ENCODE assay signal across 8 cellular contexts in the genomic region with DNA sequence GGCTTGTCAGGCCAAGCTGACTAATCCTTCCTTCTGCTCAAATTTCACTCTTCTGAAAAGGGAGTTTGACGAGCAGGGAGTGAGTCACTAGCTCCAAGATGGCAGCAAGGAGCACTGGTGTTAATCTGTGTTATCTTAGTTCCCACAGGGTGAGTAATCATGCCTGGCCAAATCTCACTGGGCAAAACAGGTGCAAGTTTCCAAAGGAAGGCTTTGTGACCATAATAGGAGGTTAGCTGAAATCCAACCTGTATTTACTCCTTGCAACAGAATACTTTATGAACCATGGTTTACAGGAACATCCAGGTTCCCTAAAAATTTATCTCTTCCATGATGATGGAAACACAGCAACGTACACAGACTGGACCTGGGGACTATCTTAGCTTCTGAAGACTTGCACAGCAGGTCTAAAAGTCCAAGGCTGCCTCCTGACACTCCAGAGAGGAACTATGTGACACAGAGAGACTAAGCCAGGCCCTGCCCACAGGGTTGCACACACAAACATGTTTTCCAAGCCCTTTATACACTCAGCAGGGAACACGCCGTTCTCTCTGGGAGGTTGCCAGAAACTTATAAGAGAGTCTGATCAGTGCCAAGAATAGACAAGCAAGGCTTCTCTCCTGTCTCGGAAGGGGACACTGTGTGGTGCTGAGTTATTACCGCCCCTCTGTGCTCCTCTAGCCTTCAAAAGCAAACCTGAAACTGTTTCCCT. TPM values are rescaled to one million over a fixed set of nuclear protein-coding genes. Genes with fewer than 3 reads are reported as not detected.
DNase-seq lines count a peak whose midpoint lies in the region; ATAC-seq and TF ChIP-seq lines count a peak whose summit lies in the region.

No MANE protein-coding gene starts in this region.

- H3K23ac ChIP-seq in neuronal stem cell (ENCODE audit: low read depth, low read length, poor library complexity), result no peak overlapping the region

- no peak overlapping the region for H2BK15ac ChIP-seq in neuronal stem cell (ENCODE audit: low read length)

- no peak overlapping the region for H2BK12ac ChIP-seq in neuronal stem cell (ENCODE audit: low read length)

- peak overlapping the region; percentile 74 for H2AFZ ChIP-seq in neuronal stem cell (ENCODE audit: low read length)

- no peak overlapping the region for H3K14ac ChIP-seq in neuronal stem cell (ENCODE audit: low read length)

- H3K79me1 ChIP-seq in neuronal stem cell (ENCODE audit: low read depth, low read length), result no peaks in the 10 kb centered on the region

- TF ChIP-seq CTCF in fibroblast of the aortic adventitia (IDR thresholded peaks at IDR 0.05; ENCODE audit: insufficient read depth, low read length), result no peak

- no peak overlapping the region for H2BK120ac ChIP-seq in neuronal stem cell (ENCODE audit: low read depth, low read length)

- H3K36me3 ChIP-seq in neuronal stem cell (replicated peaks in 1 of 2; ENCODE audit: control insufficient read depth in 2 of 2, insufficient read depth in 2 of 2, low read length in 2 of 2), result no peaks in the 10 kb centered on the region

- H3K4ac ChIP-seq in neuronal stem cell (ENCODE audit: low read length), result no peak overlapping the region

- H3K4me3 ChIP-seq in fibroblast of the aortic adventitia (ENCODE audit: low read depth, low read length), result no peak overlapping the region
- H3K4me3 ChIP-seq in neuronal stem cell (ENCODE audit: low read length in 2 of 2), result no peak overlapping the region

- ATAC-seq in HG03457 (IDR thresholded peaks at IDR 0.05; ENCODE audit: unreplicated experiment) (no peak), GM21381 (IDR thresholded peaks at IDR 0.05; ENCODE audit: unreplicated experiment) (no peak)

- H2BK5ac ChIP-seq in neuronal stem cell (ENCODE audit: low read length), result no peak overlapping the region

- H4K8ac ChIP-seq in neuronal stem cell (ENCODE audit: low read depth, low read length), result no peak overlapping the region

- no peak overlapping the region for H3K9ac ChIP-seq in neuronal stem cell (ENCODE audit: low read depth, low read length, poor library complexity)

- H3K18ac ChIP-seq in neuronal stem cell (ENCODE audit: low read length), result peak overlapping the region; percentile 6

- H3K9me3 ChIP-seq in neuronal stem cell (replicated peaks in 1 of 2; ENCODE audit: control insufficient read depth in 2 of 2, insufficient read depth in 1 of 2, low read depth in 1 of 2, low read length in 2 of 2), result no peaks in the 10 kb centered on the region

- no peak overlapping the region for H2AK5ac ChIP-seq in neuronal stem cell (ENCODE audit: low read depth, low read length)

- peaks cover 0 to 4% of the 10 kb centered on the region in 2 donors for H3K4me1 ChIP-seq in neuronal stem cell (ENCODE audit: control insufficient read depth in 2 of 2, insufficient read depth in 1 of 2, low read depth in 1 of 2, low read length in 2 of 2)

- DNase-seq in HCEC 1CT (peak; percentile 87), RPMI7951 (ENCODE audit: low read depth) (peak; percentile 93), fibroblast of the aortic adventitia (ENCODE audit: low read depth) (peak; percentile 31), neuronal stem cell (ENCODE audit: low spot score) (no peak), T-helper 9 cell (no peak), NCI-H524 treated with DMSO at 0.1 percent for 48 hours (lab: John Stamatoyannopoulos, UW) (no peak)

- H4K91ac ChIP-seq in neuronal stem cell (ENCODE audit: low read depth, low read length, poor library complexity), result no peak overlapping the region

- no peak overlapping the region for H3K27ac ChIP-seq in neuronal stem cell (replicated peaks; ENCODE audit: low read length)

- no CpG with 5 or more reads among the region's 6 CpGs for WGBS in neuronal stem cell (ENCODE audit: extremely low coverage in 2 of 2, insufficient read length in 2 of 2, insufficient replicate concordance in 1 of 2), 2 donors

- no peak overlapping the region for H3K4me2 ChIP-seq in neuronal stem cell (ENCODE audit: insufficient read depth, low read length, poor library complexity, severe bottlenecking)

- no peaks in the 10 kb centered on the region for H3K27me3 ChIP-seq in neuronal stem cell (ENCODE audit: control insufficient read depth in 3 of 3, insufficient read depth in 3 of 3, low read depth in 1 of 3, low read length in 3 of 3)

RNA-seq across cellular contexts. Expression of a gene that starts 46.3 kb away (rescaled TPM):
- 1.7 and 2.3 TPM in 2 replicates for total RNA-seq in RPMI7951 (2014; rRNA removed; shearing (Covaris generic))
- total RNA-seq in fibroblast of the aortic adventitia (ENCODE audit: low replicate concordance), result 0.72 and 4.5 TPM in 2 replicates
- polyA plus RNA-seq in neuronal stem cell (2013, experiment 1 of 2), result 0.01 TPM
- not detected for polyA plus RNA-seq in neuronal stem cell (2013, experiment 2 of 2)

Comparison
In these comparisons a context has a peak if more than half of its experiments do, and no peak if none do; other contexts are left out.
1. DNase-seq: peak in HCEC 1CT (single experiment), RPMI7951 (single experiment) and fibroblast of the aortic adventitia (single experiment); none in neuronal stem cell (single experiment), T-helper 9 cell (single experiment) and NCI-H524 treated with DMSO at 0.1 percent for 48 hours (single experiment).